23 cellular contexts compared by ENCODE assay signal in genomic region chr11:66747480-66747879, GRCh38. TPM values are rescaled to one million over a fixed set of nuclear protein-coding genes. Genes with fewer than 3 reads are reported as not detected.
A peak's percentile ranks its signal among the peaks of the same experiment; 100 is the strongest.
DNase-seq lines count a peak whose midpoint lies in the region; FAIRE-seq and TF ChIP-seq lines count a peak whose summit lies in the region.
"Had no signal": no experiment of that assay in that cellular context is flagged by ENCODE, and none has a peak within 500 bp of the region (broad histone marks: within the 10 kb centered on the region; RNA-seq: fewer than 3 reads in every experiment).

No MANE protein-coding gene starts in this region.

- peaks cover 12% of the 10 kb centered on the region for H3K4me1 Mint-ChIP-seq in Calu3 (ENCODE audit: low read depth, unreplicated experiment)

- no peak overlapping the region for H2AFZ ChIP-seq in Loucy (ENCODE audit: low read length)
- no peak overlapping the region for H2AFZ ChIP-seq in osteoblast (ENCODE audit: low read length)

- peaks cover 9% of the 10 kb centered on the region for H3K4me1 ChIP-seq in Loucy (ENCODE audit: insufficient read depth, low read length, poor library complexity, severe bottlenecking)
- no peaks in the 10 kb centered on the region for H3K4me1 ChIP-seq in osteoblast (ENCODE audit: insufficient read depth, low read length)

- H3K9ac ChIP-seq in Loucy (ENCODE audit: low read depth, low read length, poor library complexity, severe bottlenecking), result no peak overlapping the region

- no peaks in the 10 kb centered on the region for H3K27me3 Mint-ChIP-seq in Calu3 (ENCODE audit: unreplicated experiment)
- H3K27me3 Mint-ChIP-seq: activated CD4-positive, alpha-beta T cell treated with anti-CD3 and anti-CD28 coated beads, Interleukin-2, amount 10 ng/mL, durations not matched to agents 7 days and 5 days; activated naive CD8-positive, alpha-beta T cell treated with anti-CD3 and anti-CD28 coated beads, Interleukin-2, amount 50 U/mL, for 24 hours; activated T-cell treated with anti-CD3 and anti-CD28 coated beads, Interleukin-2, amount 50 U/mL, for 24 hours had no signal

- no peaks in the 10 kb centered on the region for H3K36me3 ChIP-seq in Loucy (ENCODE audit: insufficient read depth, low read length)
- no peaks in the 10 kb centered on the region for H3K36me3 ChIP-seq in osteoblast (ENCODE audit: insufficient read depth, low read length)
- H3K36me3 ChIP-seq: spleen, upper lobe of left lung had no signal

- H3K27ac Mint-ChIP-seq in Calu3 (ENCODE audit: unreplicated experiment), result no peak overlapping the region
- H3K27ac Mint-ChIP-seq: activated CD4-positive, alpha-beta T cell treated with anti-CD3 and anti-CD28 coated beads, Interleukin-2, amount 10 ng/mL, durations not matched to agents 7 days and 5 days; activated naive CD8-positive, alpha-beta T cell treated with anti-CD3 and anti-CD28 coated beads, Interleukin-2, amount 50 U/mL, for 24 hours; activated T-cell treated with anti-CD3 and anti-CD28 coated beads, Interleukin-2, amount 50 U/mL, for 24 hours had no signal

- H3K9me3 ChIP-seq in Loucy (ENCODE audit: insufficient read depth, low read depth, low read length), result no peaks in the 10 kb centered on the region
- no peaks in the 10 kb centered on the region for H3K9me3 ChIP-seq in osteoblast (ENCODE audit: low read depth, low read length)
- H3K9me3 ChIP-seq: spleen, upper lobe of left lung had no signal

- no peak for FAIRE-seq in D721Med (lab: Jason Lieb, UNC)
- FAIRE-seq: keratinocyte had no signal

- H3K4me3 ChIP-seq in Loucy (ENCODE audit: low read length, poor library complexity, severe bottlenecking) (no peak overlapping the region), osteoblast (ENCODE audit: insufficient read depth, low read length) (no peak overlapping the region)
- H3K4me3 ChIP-seq: spleen, upper lobe of left lung had no signal

- H3K27ac ChIP-seq in osteoblast (ENCODE audit: low read depth, low read length), result no peak overlapping the region
- H3K27ac ChIP-seq: spleen, upper lobe of left lung had no signal

- H4K20me1 ChIP-seq in Loucy (ENCODE audit: insufficient read depth, low read length, poor library complexity, severe bottlenecking) (no peaks in the 10 kb centered on the region), osteoblast (ENCODE audit: insufficient read depth, low read length) (peaks cover 6% of the 10 kb centered on the region)

- no peak for TF ChIP-seq CTCF in Calu3 (IDR thresholded peaks at IDR 0.05; ENCODE audit: unreplicated experiment)
- TF ChIP-seq CTCF in Loucy (conservative IDR thresholded peaks at IDR 0.05; ENCODE audit: low read length), result no peak
- TF ChIP-seq CTCF in osteoblast (IDR thresholded peaks at IDR 0.05; ENCODE audit: extremely low read depth, low read depth, low read length), result no peak
- TF ChIP-seq CTCF in D721Med (IDR thresholded peaks at IDR 0.05; ENCODE audit: insufficient read depth, missing control alignments), result no peak

- H3K9me2 ChIP-seq in Loucy (replicated peaks; ENCODE audit: low read depth, low read length), result no peaks in the 10 kb centered on the region

- H3K79me2 ChIP-seq in Loucy (ENCODE audit: insufficient read depth, low read length) (peaks cover 21% of the 10 kb centered on the region), osteoblast (ENCODE audit: insufficient read depth, low read length) (peaks cover 8% of the 10 kb centered on the region)

- no peak overlapping the region for H3K4me3 Mint-ChIP-seq in Calu3 (ENCODE audit: low read depth, unreplicated experiment)
- H3K4me3 Mint-ChIP-seq: activated CD4-positive, alpha-beta T cell treated with anti-CD3 and anti-CD28 coated beads, Interleukin-2, amount 10 ng/mL, durations not matched to agents 7 days and 5 days; activated naive CD8-positive, alpha-beta T cell treated with anti-CD3 and anti-CD28 coated beads, Interleukin-2, amount 50 U/mL, for 24 hours; activated T-cell treated with anti-CD3 and anti-CD28 coated beads, Interleukin-2, amount 50 U/mL, for 24 hours had no signal

- H3F3A ChIP-seq in Loucy (ENCODE audit: low read depth), result peaks cover 3% of the 10 kb centered on the region; the same call in 1 of the 2 replicates

- H3K4me2 ChIP-seq in Loucy (ENCODE audit: low read depth, low read length, poor library complexity, severe bottlenecking) (peak overlapping the region; percentile 2), osteoblast (ENCODE audit: insufficient read depth, low read length) (peak overlapping the region; percentile 19)

- H3K27me3 ChIP-seq in Loucy (ENCODE audit: insufficient read depth, low read length, poor library complexity, severe bottlenecking) (no peaks in the 10 kb centered on the region), osteoblast (ENCODE audit: insufficient read depth, low read length) (no peaks in the 10 kb centered on the region)
- H3K27me3 ChIP-seq: spleen, upper lobe of left lung had no signal

- intact Hi-C loops in Calu3 (cut with micrococcal nuclease; ENCODE audit: unreplicated experiment), result no loop called here

- CTCF ChIA-PET in Calu3 (lab: Charles Lee), result interaction anchor here (0.6 to 1.2 kb wide), 3 partner anchors 11 to 20 kb away, joined by 3 to 4 read pairs (median 3); no protein-coding TSS in a partner anchor

- DNase-seq in Calu3, result no peak
- DNase-seq in dermis blood vessel endothelial cell, result peak; percentile 9
- DNase-seq in osteoblast (ENCODE audit: insufficient read length, low spot score, missing footprints), result no peak
- no peak for DNase-seq in D721Med (ENCODE audit: insufficient read length, low spot score)
- no peak for DNase-seq in NCI-H2107 treated with DMSO at 0.1 percent for 48 hours (lab: John Stamatoyannopoulos, UW; ENCODE audit: unreplicated experiment)
- DNase-seq in DMS153 treated with DMSO at 0.1 percent for 48 hours (lab: John Stamatoyannopoulos, UW; ENCODE audit: unreplicated experiment), result no peak
- DNase-seq: activated CD4-positive, alpha-beta T cell treated with anti-CD3 and anti-CD28 coated beads, Interleukin-2, amount 10 ng/mL, durations not matched to agents 7 days and 5 days; activated naive CD8-positive, alpha-beta T cell treated with anti-CD3 and anti-CD28 coated beads, Interleukin-2, amount 50 U/mL, for 24 hours; activated T-cell treated with anti-CD3 and anti-CD28 coated beads, Interleukin-2, amount 50 U/mL, for 24 hours; cerebellar nuclear complex; GDM1; glutamatergic neuron; H7; KG1; NCI-H1417 treated with DMSO at 0.1 percent for 48 hours; right cardiac atrium; spleen; stimulated activated CD4-positive, alpha-beta T cell treated with anti-CD3 and anti-CD28 coated beads, Interleukin-2, amount 100 ng/mL, for 48 hours; SW 1271; T1000; upper lobe of left lung had no signal

- peaks cover 27% of the 10 kb centered on the region for H3K36me3 Mint-ChIP-seq in Calu3 (ENCODE audit: insufficient read depth, unreplicated experiment)

- no peaks in the 10 kb centered on the region for H3K9me3 Mint-ChIP-seq in Calu3 (ENCODE audit: low read depth, unreplicated experiment)
- H3K9me3 Mint-ChIP-seq: activated CD4-positive, alpha-beta T cell treated with anti-CD3 and anti-CD28 coated beads, Interleukin-2, amount 10 ng/mL, durations not matched to agents 7 days and 5 days; activated naive CD8-positive, alpha-beta T cell treated with anti-CD3 and anti-CD28 coated beads, Interleukin-2, amount 50 U/mL, for 24 hours; activated T-cell treated with anti-CD3 and anti-CD28 coated beads, Interleukin-2, amount 50 U/mL, for 24 hours had no signal

- TSS peak; percentile 34 for BruUV-seq in Calu3 (replicated peaks; lab: Mats Ljungman, UMichigan)

RNA-seq across cellular contexts. Expression of gene SPTBN2, which starts 18.5 kb away (rescaled TPM):
- total RNA-seq in Calu3 (2022) (41.3 and 46.3 TPM in 2 replicates), dermis blood vessel endothelial cell (36.8 and 50.4 TPM in 2 replicates), osteoblast (0.88 and 2.2 TPM in 2 replicates)

Comparison
In these comparisons a context has a peak if more than half of its experiments do, and no peak if none do; other contexts are left out.
1. RNA of gene SPTBN2, which starts 18.5 kb away (total RNA-seq): 41.3 to 46.3 TPM in Calu3 and 36.8 to 50.4 TPM in dermis blood vessel endothelial cell; 0.88 to 2.2 TPM in osteoblast; every median in the first group is over 10 times any median in the second.